In the genomic region with DNA sequence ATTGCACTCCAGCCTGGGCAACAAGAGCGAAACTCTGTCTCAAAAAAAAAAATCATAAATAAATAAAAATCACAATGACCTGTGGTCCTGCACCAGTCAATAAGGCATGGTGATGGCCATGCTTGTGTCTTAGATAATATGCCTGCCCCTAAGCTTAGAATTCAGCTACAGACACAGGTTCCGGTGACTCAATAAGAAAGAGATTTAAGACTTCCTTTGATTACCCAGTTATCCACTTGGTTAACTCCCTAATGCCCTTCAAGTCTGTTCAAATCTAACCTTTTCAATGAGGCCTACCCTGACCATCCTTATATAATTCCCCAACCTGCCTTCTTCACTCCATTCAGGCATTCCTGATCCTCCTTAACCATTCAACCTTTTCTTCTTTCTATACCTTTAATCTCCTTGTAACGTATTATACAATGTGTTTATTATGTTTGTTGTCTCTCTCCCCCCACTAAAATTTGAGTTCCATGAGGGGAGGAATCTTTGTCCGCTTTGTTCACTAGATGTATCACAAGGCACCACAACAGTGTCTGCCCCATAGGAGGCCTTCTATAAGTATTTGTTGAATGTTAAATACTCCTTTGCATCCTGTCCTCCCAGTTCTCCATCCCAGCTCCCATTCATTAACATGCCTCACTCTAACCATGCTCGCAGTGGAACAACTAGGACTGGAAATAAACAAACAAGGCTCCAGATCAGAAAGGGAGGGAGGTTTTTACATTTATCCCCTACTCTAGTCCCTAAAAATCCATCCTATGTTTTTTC, we compare ENCODE assay signal across 16 cellular contexts. TPM values are rescaled to one million over a fixed set of nuclear protein-coding genes. Genes with fewer than 3 reads are reported as not detected.
DNase-seq lines count a peak whose midpoint lies in the region; ATAC-seq, FAIRE-seq and TF ChIP-seq lines count a peak whose summit lies in the region.
"Had no signal": no experiment of that assay in that cellular context is flagged by ENCODE, and none has a peak within 500 bp of the region (broad histone marks: within the 10 kb centered on the region; RNA-seq: fewer than 3 reads in every experiment).

No MANE protein-coding gene starts in this region.

- peaks cover 39% of the 10 kb centered on the region for H3K4me1 ChIP-seq in CD8-positive, alpha-beta memory T cell (ENCODE audit: insufficient read depth, low read length)
- peaks cover 9% of the 10 kb centered on the region for H3K4me1 ChIP-seq in HEK293 (ENCODE audit: control insufficient read depth, insufficient read depth, low read length)
- H3K4me1 ChIP-seq in astrocyte (ENCODE audit: insufficient read depth, low read length), result peaks cover 40% of the 10 kb centered on the region
- peaks cover 43% of the 10 kb centered on the region for H3K4me1 ChIP-seq in PC-3 (ENCODE audit: insufficient read depth, low read length)

- no peaks in the 10 kb centered on the region for H3K36me3 ChIP-seq in CD8-positive, alpha-beta memory T cell (ENCODE audit: insufficient read depth, low read length)
- peaks cover 0 to 9% of the 10 kb centered on the region in 2 experiments; a peak in 2 of 3 replicates for H3K36me3 ChIP-seq in HEK293 (ENCODE audit: control insufficient read depth in 2 of 2, insufficient read depth in 1 of 2, low read length in 2 of 2)
- peaks cover 6% of the 10 kb centered on the region for H3K36me3 ChIP-seq in astrocyte (ENCODE audit: insufficient read depth, low read length)
- H3K36me3 ChIP-seq in PC-3 (ENCODE audit: low read depth, low read length), result 0 out of 2 replicates have a peak, but pooled peaks cover 5% of the 10 kb centered on the region
- H3K36me3 ChIP-seq: transverse colon had no signal

- H2AFZ ChIP-seq in astrocyte (ENCODE audit: low read depth, low read length), result no peak overlapping the region
- no peak overlapping the region for H2AFZ ChIP-seq in PC-3 (ENCODE audit: low read length)
- H2AFZ ChIP-seq: hepatocyte had no signal

- H3K4me3 Mint-ChIP-seq in CD8-positive, alpha-beta memory T cell, result peak overlapping the region in 3 of 7 donors; percentile 7 to 55 (median 16)
- no peak overlapping the region for H3K4me3 Mint-ChIP-seq in astrocyte (ENCODE audit: unreplicated experiment)
- H3K4me3 Mint-ChIP-seq in nephron progenitor cell, result no peak overlapping the region

- BruUV-seq in PC-3 (replicated peaks; lab: Mats Ljungman, UMichigan), result no TSS peak

- ATAC-seq in PC-3, result no peak
- ATAC-seq in GM19395 (IDR thresholded peaks at IDR 0.05; ENCODE audit: unreplicated experiment), result no peak
- no peak for ATAC-seq in HG03095 (IDR thresholded peaks at IDR 0.05; ENCODE audit: unreplicated experiment)
- ATAC-seq: left colon, psoas muscle had no signal

- no peak overlapping the region for H3K27ac ChIP-seq in CD8-positive, alpha-beta memory T cell (ENCODE audit: low read depth, low read length)
- H3K27ac ChIP-seq in HEK293 (ENCODE audit: extremely low read depth, low read depth, low read length) (no peak overlapping the region), astrocyte (ENCODE audit: low read depth, low read length) (peak overlapping the region; percentile 28), PC-3 (ENCODE audit: low read length) (no peak overlapping the region)
- H3K27ac ChIP-seq: hepatocyte, psoas muscle, SK-N-MC had no signal

- H3K9ac ChIP-seq in astrocyte (ENCODE audit: low read length), result no peak overlapping the region
- H3K9ac ChIP-seq in PC-3 (ENCODE audit: low read length), result no peak overlapping the region

- H3K27me3 Mint-ChIP-seq in CD8-positive, alpha-beta memory T cell, result no peaks in the 10 kb centered on the region
- H3K27me3 Mint-ChIP-seq in astrocyte (ENCODE audit: low read depth, unreplicated experiment) (no peaks in the 10 kb centered on the region), nephron progenitor cell (ENCODE audit: low read depth, poor library complexity) (no peaks in the 10 kb centered on the region)

- H3K9me2 ChIP-seq in PC-3 (replicated peaks; ENCODE audit: low read length), result no peaks in the 10 kb centered on the region

- peak overlapping the region; percentile 20 to 77 (median 48) for H3K27ac Mint-ChIP-seq in CD8-positive, alpha-beta memory T cell
- H3K27ac Mint-ChIP-seq in astrocyte (ENCODE audit: unreplicated experiment), result no peak overlapping the region
- peak overlapping the region; percentile 52 for H3K27ac Mint-ChIP-seq in nephron progenitor cell

- H3K4me1 Mint-ChIP-seq in CD8-positive, alpha-beta memory T cell, result peaks cover 55 to 73% (median 66%) of the 10 kb centered on the region in 3 donors
- peaks cover 38% of the 10 kb centered on the region for H3K4me1 Mint-ChIP-seq in astrocyte (ENCODE audit: low read depth, unreplicated experiment)
- peaks cover 42% of the 10 kb centered on the region for H3K4me1 Mint-ChIP-seq in nephron progenitor cell

- peaks cover 5% of the 10 kb centered on the region for H3F3A ChIP-seq in PC-3 (ENCODE audit: low read length, unreplicated experiment)

- no peak for DNase-seq in CD8-positive, alpha-beta memory T cell
- DNase-seq in astrocyte (ENCODE audit: low read depth) (no peak), nephron progenitor cell (no peak), PC-3 (no peak)
- DNase-seq: GDM1, GOT3, KBM-7, left colon, NCI-H1417, psoas muscle, transverse colon had no signal

- H4K20me1 ChIP-seq in astrocyte (ENCODE audit: insufficient read depth, low read length) (peaks cover 43% of the 10 kb centered on the region), PC-3 (ENCODE audit: low read length) (peaks cover 37% of the 10 kb centered on the region)

- H3K9me3 Mint-ChIP-seq in CD8-positive, alpha-beta memory T cell, result no peaks in the 10 kb centered on the region
- no peaks in the 10 kb centered on the region for H3K9me3 Mint-ChIP-seq in astrocyte (ENCODE audit: unreplicated experiment)
- H3K9me3 Mint-ChIP-seq in nephron progenitor cell, result no peaks in the 10 kb centered on the region

- no peaks in the 10 kb centered on the region for H3K27me3 ChIP-seq in CD8-positive, alpha-beta memory T cell (ENCODE audit: insufficient read depth, low read length, poor library complexity, severe bottlenecking)
- H3K27me3 ChIP-seq in astrocyte (ENCODE audit: insufficient read depth, low read length) (no peaks in the 10 kb centered on the region), PC-3 (ENCODE audit: low read length) (no peaks in the 10 kb centered on the region)
- H3K27me3 ChIP-seq: hepatocyte, transverse colon had no signal

- no peak for TF ChIP-seq CTCF in HEK293 (tag by site-specific recombination; IDR thresholded peaks at IDR 0.05)
- TF ChIP-seq CTCF in astrocyte (IDR thresholded peaks at IDR 0.05; ENCODE audit: insufficient read depth, low read depth, low read length), result no peak
- no peak for TF ChIP-seq CTCF in nephron progenitor cell (IDR thresholded peaks at IDR 0.05)
- TF ChIP-seq CTCF in PC-3 (conservative IDR thresholded peaks at IDR 0.05; ENCODE audit: low read depth, low read length), result no peak

- H3K9me3 ChIP-seq in CD8-positive, alpha-beta memory T cell (ENCODE audit: low read length), result no peaks in the 10 kb centered on the region
- H3K9me3 ChIP-seq in HEK293 (ENCODE audit: control insufficient read depth, insufficient read depth, low read depth, low read length) (no peaks in the 10 kb centered on the region), astrocyte (ENCODE audit: insufficient read depth, low read depth, low read length) (no peaks in the 10 kb centered on the region), PC-3 (ENCODE audit: low read length) (no peaks in the 10 kb centered on the region)
- H3K9me3 ChIP-seq: psoas muscle, transverse colon had no signal

- peaks cover 0 to 9% (median 2%) of the 10 kb centered on the region in 3 donors for H3K36me3 Mint-ChIP-seq in CD8-positive, alpha-beta memory T cell
- H3K36me3 Mint-ChIP-seq in astrocyte (ENCODE audit: low read depth, unreplicated experiment) (peaks cover 3% of the 10 kb centered on the region), nephron progenitor cell (ENCODE audit: low read depth) (peaks cover 66% of the 10 kb centered on the region)

- peaks cover 98% of the 10 kb centered on the region for H3K79me2 ChIP-seq in astrocyte (ENCODE audit: insufficient read depth, low read length)
- H3K79me2 ChIP-seq in PC-3 (ENCODE audit: low read length), result peaks cover 98% of the 10 kb centered on the region

- FAIRE-seq in astrocyte (lab: Jason Lieb, UNC), result no peak

- CTCF ChIA-PET in CD8-positive, alpha-beta memory T cell (lab: Charles Lee), result interaction anchor here (1.2 to 2.3 kb wide), 2 partner anchors 9 to 19 kb away, joined by 3 to 9 read pairs; a partner anchor contains a TSS
- CTCF ChIA-PET in HEK293 (lab: Yijun Ruan, JAX), result no interaction called here
- CTCF ChIA-PET in PC-3 (lab: Charles Lee), result no interaction called here

- peak overlapping the region; percentile 37 for H3K4me2 ChIP-seq in astrocyte (ENCODE audit: low read length)
- H3K4me2 ChIP-seq in PC-3 (ENCODE audit: low read length), result no peak overlapping the region
- H3K4me2 ChIP-seq: hepatocyte had no signal

- POLR2A ChIA-PET in CD8-positive, alpha-beta memory T cell (lab: Charles Lee), result no interaction called here
- POLR2A ChIA-PET in HEK293 (lab: Yijun Ruan, JAX), result no interaction called here
- POLR2A ChIA-PET in PC-3 (lab: Charles Lee; ENCODE audit: unreplicated experiment), result interaction anchor here (0.5 to 0.6 kb wide), 2 partner anchors 159 to 314 kb away, joined by 3 read pairs; no protein-coding TSS in a partner anchor

- intact Hi-C loops in PC-3 (cut with micrococcal nuclease), result no loop called here

- H3K4me3 ChIP-seq in CD8-positive, alpha-beta memory T cell (ENCODE audit: low read length), result no peak overlapping the region
- H3K4me3 ChIP-seq in HEK293 (ENCODE audit: low read depth, low read length), result no peak overlapping the region
- H3K4me3 ChIP-seq in astrocyte (ENCODE audit: insufficient read depth, low read depth, low read length), result no peak overlapping the region
- no peak overlapping the region for H3K4me3 ChIP-seq in PC-3 (ENCODE audit: low read length)
- H3K4me3 ChIP-seq: hepatocyte, psoas muscle, SK-N-MC, transverse colon had no signal

TF ChIP-seq in HEK293, 187 proteins besides CTCF, POLR2A, EP300 and RAD21:
- peak; percentile 56 for TF ChIP-seq WT1 (tag by site-specific recombination; IDR thresholded peaks at IDR 0.05)
- no peak for TF ChIP-seq HOXA7 (CRISPR knock-in tag; IDR thresholded peaks at IDR 0.05; ENCODE audit: borderline replicate concordance)
TF ChIP-seq in HEK293: peak in this region for 1.

RNA-seq across cellular contexts. Expression of a gene that starts 8.9 kb away (rescaled TPM):
- total RNA-seq in CD8-positive, alpha-beta memory T cell, result 10 to 100 TPM; 35.2 to 36.4 TPM
- polyA plus RNA-seq in CD8-positive, alpha-beta memory T cell, result 26.1 TPM
- total RNA-seq in astrocyte (79.5 and 93.1 TPM in 2 replicates), PC-3 (2014; rRNA removed) (111 and 120 TPM in 2 replicates)

RNA-seq across cellular contexts. Expression of a gene that starts 36.5 kb away (rescaled TPM):
- 1 to 10 TPM in 1 of 2 experiments, under 1 TPM in 1; 0.81 to 1.3 TPM for total RNA-seq in CD8-positive, alpha-beta memory T cell
- polyA plus RNA-seq in CD8-positive, alpha-beta memory T cell, result 2.4 TPM
- total RNA-seq in astrocyte (15.8 and 17.9 TPM in 2 replicates), PC-3 (2014; rRNA removed) (0.63 and 1.3 TPM in 2 replicates)
